1 cellular context compared by ENCODE assay signal in genomic region chr10:77420942-77421523, GRCh38.
TF ChIP-seq lines count a peak whose summit lies in the region.

No MANE protein-coding gene starts in this region.

TF ChIP-seq in IMR-90, 13 proteins besides CTCF, POLR2A, EP300 and RAD21 (continued from another document):
- TF ChIP-seq USF2 (IDR thresholded peaks at IDR 0.05; ENCODE audit: low read depth, low read length) (no peak), CEBPB (IDR thresholded peaks at IDR 0.05; ENCODE audit: low read depth, low read length) (no peak), SMC3 (IDR thresholded peaks at IDR 0.05; ENCODE audit: low read depth, low read length) (no peak)
